9 cellular contexts compared by ENCODE assay signal in the genomic region with DNA sequence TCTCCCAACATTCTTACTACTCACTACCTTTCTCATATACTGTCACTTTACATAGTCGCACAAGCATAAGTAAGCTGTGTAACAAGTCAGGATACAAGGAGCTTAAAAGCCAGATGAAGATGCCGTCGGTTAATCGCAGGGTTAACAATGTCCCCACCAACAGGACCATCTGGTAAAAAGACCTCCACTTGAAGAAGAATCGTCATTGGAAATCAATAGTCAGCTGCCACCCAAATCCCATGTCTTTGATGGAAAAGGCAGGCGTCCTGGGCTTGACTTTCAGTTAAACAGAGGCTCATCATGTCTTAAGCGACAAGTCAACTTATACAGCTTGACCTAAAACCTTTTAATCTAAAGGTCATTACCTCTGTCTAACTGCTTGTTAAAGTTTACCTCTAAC.
"Had no signal": no experiment of that assay in that cellular context is flagged by ENCODE, and none has a peak within 500 bp of the region (broad histone marks: within the 10 kb centered on the region; RNA-seq: fewer than 3 reads in every experiment).

No MANE protein-coding gene starts in this region.

- ATAC-seq: GM23338, HCT116, HepG2 had no signal

- H3K4me3 ChIP-seq: GM23338, HAP-1 had no signal

- FAIRE-seq: H1, HepG2 had no signal

- DNase-seq: H7, HFFc6, KBM-7 had no signal

- H3K36me3 ChIP-seq: HAP-1 had no signal

- H3K27ac ChIP-seq: HL-60 had no signal

- H3K9me3 ChIP-seq: HAP-1 had no signal
